Comparison of ENCODE assay signal across 8 cellular contexts in genomic region chr3:127672429-127673190, GRCh38. TPM values are rescaled to one million over a fixed set of nuclear protein-coding genes. Genes with fewer than 3 reads are reported as not detected.
DNase-seq lines count a peak whose midpoint lies in the region; ATAC-seq and TF ChIP-seq lines count a peak whose summit lies in the region.

TSS of gene ABTB1 (plus strand) at chr3:127672952. CDS start at chr3:127673026, 74 bp downstream.

- H4K20me1 ChIP-seq in Loucy (ENCODE audit: insufficient read depth, low read length, poor library complexity, severe bottlenecking), result no peaks in the 10 kb centered on the region

- peak within 1 kb of the TSS; percentile 78 for H3K4me2 ChIP-seq in Loucy (ENCODE audit: low read depth, low read length, poor library complexity, severe bottlenecking)

- no peaks in the 10 kb centered on the region for H3K9me3 ChIP-seq in Loucy (ENCODE audit: insufficient read depth, low read depth, low read length)
- no peaks in the 10 kb centered on the region for H3K9me3 ChIP-seq in SJSA1 (replicated peaks)
- no peaks in the 10 kb centered on the region for H3K9me3 ChIP-seq in gastroesophageal sphincter
- H3K9me3 ChIP-seq in suprapubic skin, result no peaks in the 10 kb centered on the region

- TF ChIP-seq POLR2A in gastroesophageal sphincter (IDR thresholded peaks at IDR 0.05), result peak; percentile 71 to 80
- TF ChIP-seq POLR2A in suprapubic skin (IDR thresholded peaks at IDR 0.05), result peak in 1 of 2 donors; percentile 40

- peak within 1 kb of the TSS; percentile 98 for H3K27ac ChIP-seq in SJSA1
- peak within 1 kb of the TSS; percentile 73 to 93 (median 90) for H3K27ac ChIP-seq in gastroesophageal sphincter
- H3K27ac ChIP-seq in suprapubic skin, result peak within 1 kb of the TSS; percentile 90

- no peaks in the 10 kb centered on the region for H3K9me2 ChIP-seq in Loucy (replicated peaks; ENCODE audit: low read depth, low read length)

- H3K79me2 ChIP-seq in Loucy (ENCODE audit: insufficient read depth, low read length), result peaks cover 21% of the 10 kb centered on the region

- H3K36me3 ChIP-seq in Loucy (ENCODE audit: insufficient read depth, low read length) (no peaks in the 10 kb centered on the region), SJSA1 (peaks cover 10% of the 10 kb centered on the region), gastroesophageal sphincter (peaks cover 0 to 28% of the 10 kb centered on the region in 2 donors), suprapubic skin (peaks cover 22% of the 10 kb centered on the region)

- TF ChIP-seq CTCF in Loucy (conservative IDR thresholded peaks at IDR 0.05; ENCODE audit: low read length), result no peak
- TF ChIP-seq CTCF in gastroesophageal sphincter (IDR thresholded peaks at IDR 0.05), result no peak
- TF ChIP-seq CTCF in suprapubic skin (IDR thresholded peaks at IDR 0.05), result no peak

- ATAC-seq in GM21786 (IDR thresholded peaks at IDR 0.05; ENCODE audit: unreplicated experiment) (peak; percentile 73), gastroesophageal sphincter (peak; percentile 90)

- H3K27me3 ChIP-seq in Loucy (ENCODE audit: insufficient read depth, low read length, poor library complexity, severe bottlenecking) (no peaks in the 10 kb centered on the region), SJSA1 (replicated peaks) (no peaks in the 10 kb centered on the region), gastroesophageal sphincter (no peaks in the 10 kb centered on the region), suprapubic skin (no peaks in the 10 kb centered on the region)

- WGBS in gastroesophageal sphincter (ENCODE audit: low coverage in 1 of 2), 2 donors, result no CpG with 5 or more reads among the region's 102 CpGs
- no CpG with 5 or more reads among the region's 102 CpGs for WGBS in suprapubic skin

- H3K4me3 ChIP-seq in Loucy (ENCODE audit: low read length, poor library complexity, severe bottlenecking) (peak within 1 kb of the TSS; percentile 96), SJSA1 (peak within 1 kb of the TSS; percentile 83), gastroesophageal sphincter (peak within 1 kb of the TSS; percentile 82 to 99), suprapubic skin (peak within 1 kb of the TSS; percentile 95)

- TF ChIP-seq EP300 in gastroesophageal sphincter (IDR thresholded peaks at IDR 0.05) (no peak), suprapubic skin (IDR thresholded peaks at IDR 0.05) (no peak)

- H2AFZ ChIP-seq in Loucy (ENCODE audit: low read length), result peak within 1 kb of the TSS; percentile 88

- H3K4me1 ChIP-seq in Loucy (ENCODE audit: insufficient read depth, low read length, poor library complexity, severe bottlenecking), result peaks cover 13% of the 10 kb centered on the region
- H3K4me1 ChIP-seq in SJSA1 (replicated peaks), result peaks cover 21% of the 10 kb centered on the region
- peaks cover 2 to 51% (median 17%) of the 10 kb centered on the region in 3 donors for H3K4me1 ChIP-seq in gastroesophageal sphincter
- peaks cover 49% of the 10 kb centered on the region for H3K4me1 ChIP-seq in suprapubic skin

- peak within 1 kb of the TSS; percentile 99 for H3K9ac ChIP-seq in Loucy (ENCODE audit: low read depth, low read length, poor library complexity, severe bottlenecking)

- DNase-seq in DMS53 treated with DMSO at 0.1 percent for 48 hours (lab: John Stamatoyannopoulos, UW; ENCODE audit: unreplicated experiment) (peak; percentile 32), SJSA1 (ENCODE audit: low read depth in 1 of 2, low spot score in 2 of 2) (peak; percentile 56 to 80), occipital lobe (lab: John Stamatoyannopoulos, UW) (peak; percentile 66), suprapubic skin (ENCODE audit: low spot score in 2 of 2) (peak; percentile 91 to 92)
- DNase-seq in activated naive CD4-positive, alpha-beta T cell (lab: John Stamatoyannopoulos, UW), result peak; percentile 70 to 89 (median 76)

- no peaks in the 10 kb centered on the region for H3F3A ChIP-seq in Loucy (ENCODE audit: low read depth)

RNA-seq across cellular contexts. Expression of gene ABTB1, which starts in this region (rescaled TPM):
- total RNA-seq in SJSA1 (2014; rRNA removed; shearing (Covaris generic)), result 1.3 and 1.4 TPM in 2 replicates
- 10 to 100 TPM; 25.3 to 50.3 (median 35.8) TPM for total RNA-seq in gastroesophageal sphincter
- total RNA-seq in occipital lobe, result 4.7 TPM
- total RNA-seq in suprapubic skin, result 10 to 100 TPM; 19.9 to 66.1 (median 35.8) TPM

Comparison
In these comparisons a context has a peak if more than half of its experiments do, and no peak if none do; other contexts are left out.
1. Peak in every context shown above with its lines: DNase-seq, ATAC-seq, H3K4me3 ChIP-seq and H3K27ac ChIP-seq.
2. DNase-seq: peak in every context shown above with its lines; median percentile 92 in suprapubic skin; 76 in activated naive CD4-positive, alpha-beta T cell; 68 in SJSA1; 66 in occipital lobe; 32 in DMS53 treated with DMSO at 0.1 percent for 48 hours.